In the genomic region with DNA sequence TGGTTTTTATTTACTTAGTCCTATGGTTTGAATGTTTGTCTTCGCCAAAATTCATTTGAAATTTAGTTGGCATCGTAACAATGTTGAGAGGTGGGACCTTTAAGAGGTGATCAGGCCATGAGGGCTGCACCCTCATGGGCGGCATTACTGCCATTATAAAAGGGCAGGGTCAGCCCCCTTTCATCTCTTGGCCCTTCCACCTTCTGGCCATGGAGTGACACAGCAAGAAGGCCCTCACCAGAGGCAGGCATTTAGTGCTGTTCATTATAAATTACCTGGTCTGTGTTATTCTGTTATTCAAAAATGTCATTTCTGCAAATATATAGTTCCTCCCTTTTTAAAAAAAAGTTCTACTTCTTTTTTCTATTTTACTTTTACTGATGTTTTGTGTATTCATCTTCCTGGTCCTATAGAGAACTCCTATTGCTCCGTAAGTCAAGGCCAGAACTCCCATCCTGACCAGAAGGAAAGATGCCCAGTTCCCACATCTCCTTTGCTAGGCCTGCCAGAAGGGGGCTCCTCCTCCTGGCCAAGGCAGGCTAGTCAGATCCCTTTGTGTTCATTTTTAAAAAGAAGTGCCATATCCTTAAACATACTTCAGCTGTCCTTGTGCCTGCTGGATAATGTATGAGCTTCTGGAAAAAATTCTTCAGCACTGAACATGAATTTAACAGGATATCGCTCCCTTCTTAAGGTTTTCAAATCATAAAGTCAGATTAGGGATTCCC, we compare ENCODE assay signal across 10 cellular contexts. TPM values are rescaled to one million over a fixed set of nuclear protein-coding genes. Genes with fewer than 3 reads are reported as not detected.
DNase-seq lines count a peak whose midpoint lies in the region; ATAC-seq and TF ChIP-seq lines count a peak whose summit lies in the region.
"Had no signal": no experiment of that assay in that cellular context is flagged by ENCODE, and none has a peak within 500 bp of the region (broad histone marks: within the 10 kb centered on the region; RNA-seq: fewer than 3 reads in every experiment).

No MANE protein-coding gene starts in this region.

- H3K27me3 Mint-ChIP-seq in GM23338 (ENCODE audit: insufficient read depth, low read depth, poor library complexity) = peaks cover under 1% of the 10 kb centered on the region

- H3K9ac ChIP-seq in SU-DHL-6 (ENCODE audit: low read length) = no peak overlapping the region

- no peaks in the 10 kb centered on the region for H3K36me3 Mint-ChIP-seq in GM23338 (ENCODE audit: low read depth)

- no peak overlapping the region for H3K4me3 Mint-ChIP-seq in GM23338

- H3K4me3 ChIP-seq in GM23338 (no peak overlapping the region), SU-DHL-6 (ENCODE audit: insufficient read depth, low read length, poor library complexity, severe bottlenecking) (no peak overlapping the region), gastrocnemius medialis (no peak overlapping the region)

- H3K9me2 ChIP-seq in GM23338 (ENCODE audit: insufficient read depth) (no peaks in the 10 kb centered on the region), SU-DHL-6 (replicated peaks; ENCODE audit: insufficient read depth, low read length) (no peaks in the 10 kb centered on the region)

- in situ Hi-C loops in ACHN (cut with HindIII; ENCODE audit: low pct_ligation_motif_present, low pct_unique_long_range_greater_than_20kb, low sequenced_read_pairs) = no loop called here
- in situ Hi-C loops in gastrocnemius medialis (cut with MboI; ENCODE audit: low sequenced_read_pairs in 4 of 4) = no loop called here
- in situ Hi-C loops in GM13976 (cut with MboI; ENCODE audit: low sequenced_read_pairs, unreplicated experiment) = no loop called here

- H3K36me3 ChIP-seq in GM23338 (ENCODE audit: insufficient read depth) = no peaks in the 10 kb centered on the region
- H3K36me3 ChIP-seq in SU-DHL-6 (ENCODE audit: low read length) = no peaks in the 10 kb centered on the region
- no peaks in the 10 kb centered on the region for H3K36me3 ChIP-seq in gastrocnemius medialis

- intact Hi-C loops in gastrocnemius medialis (cut with DNase I; ENCODE audit: low total_unique reads) = no loop called here

- TF ChIP-seq CTCF in GM23338 (conservative IDR thresholded peaks at IDR 0.05; ENCODE audit: low read depth in 2 of 2) (peak; percentile 56 to 77), SU-DHL-6 (IDR thresholded peaks at IDR 0.05; ENCODE audit: insufficient read depth, low read length, poor library complexity, severe bottlenecking) (no peak), gastrocnemius medialis (IDR thresholded peaks at IDR 0.05 in 4 of 5, conservative IDR thresholded peaks at IDR 0.05 in 1 of 5) (no peak), GM13976 (IDR thresholded peaks at IDR 0.05; ENCODE audit: borderline replicate concordance, control extremely low read depth, extremely low read depth, insufficient read depth, missing control alignments) (no peak)

- no peak for TF ChIP-seq POLR2A in gastrocnemius medialis (IDR thresholded peaks at IDR 0.05)

- ATAC-seq in GM23338 (peak; percentile 85), gastrocnemius medialis (no peak), GM19324 (IDR thresholded peaks at IDR 0.05; ENCODE audit: low FRiP score, unreplicated experiment) (no peak)

- H3K4me1 ChIP-seq in GM23338 (ENCODE audit: insufficient read depth) (no peaks in the 10 kb centered on the region), gastrocnemius medialis (no peaks in the 10 kb centered on the region)

- no peak overlapping the region for H3K27ac Mint-ChIP-seq in GM23338

- H3K27ac ChIP-seq in GM23338 (ENCODE audit: low read depth) = no peak overlapping the region; the same call in 1 of the 2 replicates
- H3K27ac ChIP-seq in SU-DHL-6 (ENCODE audit: low read depth, low read length) = peak overlapping the region; percentile 23
- H3K27ac ChIP-seq in gastrocnemius medialis = no peak overlapping the region

- H3K4me2 ChIP-seq in GM23338 = no peak overlapping the region
- H3K4me2 ChIP-seq in SU-DHL-6 (ENCODE audit: low read depth, low read length, poor library complexity, severe bottlenecking) = no peak overlapping the region

- H4K20me1 ChIP-seq in GM23338 (replicated peaks; ENCODE audit: insufficient read depth) (no peaks in the 10 kb centered on the region), SU-DHL-6 (ENCODE audit: low read depth, low read length) (no peaks in the 10 kb centered on the region)

- DNase-seq in ACHN = peak; percentile 54
- peak; percentile 61 for DNase-seq in GM23338 (ENCODE audit: low spot score)
- peak; percentile 30 for DNase-seq in foreskin melanocyte
- DNase-seq in LoVo (ENCODE audit: low spot score) = no peak
- DNase-seq in gastrocnemius medialis = no peak
- DNase-seq in GM13976 (ENCODE audit: low spot score) = no peak
- DNase-seq: EL, T-helper 9 cell had no signal

- H3K9me3 ChIP-seq in SU-DHL-6 (ENCODE audit: insufficient read depth, low read length) (no peaks in the 10 kb centered on the region), gastrocnemius medialis (no peaks in the 10 kb centered on the region)

- peaks cover 6% of the 10 kb centered on the region; the same call in 2 of the 3 replicates for H3K4me1 Mint-ChIP-seq in GM23338

- no peak overlapping the region for H2AFZ ChIP-seq in GM23338
- no peak overlapping the region for H2AFZ ChIP-seq in SU-DHL-6 (ENCODE audit: low read depth, low read length, severe bottlenecking)

- H3K79me2 ChIP-seq in GM23338 (replicated peaks; ENCODE audit: insufficient read depth) (no peaks in the 10 kb centered on the region), SU-DHL-6 (ENCODE audit: insufficient read depth, low read length) (no peaks in the 10 kb centered on the region)

- H3F3A ChIP-seq in GM23338 (replicated peaks; ENCODE audit: low read depth) = no peaks in the 10 kb centered on the region
- peaks cover 35% of the 10 kb centered on the region for H3F3A ChIP-seq in SU-DHL-6 (ENCODE audit: insufficient read depth)

- peaks cover 2% of the 10 kb centered on the region; the same call in 1 of the 3 replicates for H3K9me3 Mint-ChIP-seq in GM23338

- no peaks in the 10 kb centered on the region for H3K27me3 ChIP-seq in GM23338 (ENCODE audit: insufficient read depth)
- no peaks in the 10 kb centered on the region for H3K27me3 ChIP-seq in SU-DHL-6 (ENCODE audit: low read length)
- no peaks in the 10 kb centered on the region for H3K27me3 ChIP-seq in gastrocnemius medialis

TF ChIP-seq in GM23338, 12 proteins besides CTCF, POLR2A, EP300 and RAD21 (continues in another document):
- TF ChIP-seq ZNF331 (CRISPR knock-in tag; IDR thresholded peaks at IDR 0.05; ENCODE audit: low read depth) (no peak), CREB1 (CRISPR knock-in tag; IDR thresholded peaks at IDR 0.05; ENCODE audit: low read depth) (no peak), EZH2 (IDR thresholded peaks at IDR 0.05; ENCODE audit: low read depth, unreplicated experiment) (no peak), EZH2phosphoT487 (IDR thresholded peaks at IDR 0.05; ENCODE audit: unreplicated experiment) (no peak)
- TF ChIP-seq, protein P1, sequence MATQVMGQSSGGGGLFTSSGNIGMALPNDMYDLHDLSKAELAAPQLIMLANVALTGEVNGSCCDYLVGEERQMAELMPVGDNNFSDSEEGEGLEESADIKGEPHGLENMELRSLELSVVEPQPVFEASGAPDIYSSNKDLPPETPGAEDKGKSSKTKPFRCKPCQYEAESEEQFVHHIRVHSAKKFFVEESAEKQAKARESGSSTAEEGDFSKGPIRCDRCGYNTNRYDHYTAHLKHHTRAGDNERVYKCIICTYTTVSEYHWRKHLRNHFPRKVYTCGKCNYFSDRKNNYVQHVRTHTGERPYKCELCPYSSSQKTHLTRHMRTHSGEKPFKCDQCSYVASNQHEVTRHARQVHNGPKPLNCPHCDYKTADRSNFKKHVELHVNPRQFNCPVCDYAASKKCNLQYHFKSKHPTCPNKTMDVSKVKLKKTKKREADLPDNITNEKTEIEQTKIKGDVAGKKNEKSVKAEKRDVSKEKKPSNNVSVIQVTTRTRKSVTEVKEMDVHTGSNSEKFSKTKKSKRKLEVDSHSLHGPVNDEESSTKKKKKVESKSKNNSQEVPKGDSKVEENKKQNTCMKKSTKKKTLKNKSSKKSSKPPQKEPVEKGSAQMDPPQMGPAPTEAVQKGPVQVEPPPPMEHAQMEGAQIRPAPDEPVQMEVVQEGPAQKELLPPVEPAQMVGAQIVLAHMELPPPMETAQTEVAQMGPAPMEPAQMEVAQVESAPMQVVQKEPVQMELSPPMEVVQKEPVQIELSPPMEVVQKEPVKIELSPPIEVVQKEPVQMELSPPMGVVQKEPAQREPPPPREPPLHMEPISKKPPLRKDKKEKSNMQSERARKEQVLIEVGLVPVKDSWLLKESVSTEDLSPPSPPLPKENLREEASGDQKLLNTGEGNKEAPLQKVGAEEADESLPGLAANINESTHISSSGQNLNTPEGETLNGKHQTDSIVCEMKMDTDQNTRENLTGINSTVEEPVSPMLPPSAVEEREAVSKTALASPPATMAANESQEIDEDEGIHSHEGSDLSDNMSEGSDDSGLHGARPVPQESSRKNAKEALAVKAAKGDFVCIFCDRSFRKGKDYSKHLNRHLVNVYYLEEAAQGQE (IDR thresholded peaks at IDR 0.05; ENCODE audit: unreplicated experiment) = no peak

RNA-seq across cellular contexts. Expression of a gene that starts 10.0 kb away (rescaled TPM):
- total RNA-seq in GM23338 (2014; rRNA removed; shearing (Covaris generic)) = 91.3 and 93.6 TPM in 2 replicates
- 41.9 and 50.6 TPM in 2 replicates for polyA plus RNA-seq in GM23338 (2016; fragmentation: Nextera tagmentation; extraction: Ambion mirVana)
- 10 to 100 TPM; 16.5 to 19.8 (median 18.5) TPM for total RNA-seq in gastrocnemius medialis

Comparison
In these comparisons a context has a peak if more than half of its experiments do, and no peak if none do; other contexts are left out.
1. DNase-seq: peak in ACHN (single experiment), GM23338 (single experiment) and foreskin melanocyte (single experiment); none in LoVo (single experiment), gastrocnemius medialis (0 of 2) and GM13976 (single experiment).
2. CTCF ChIP-seq: peak in GM23338 (2 of 2); none in SU-DHL-6 (single experiment), gastrocnemius medialis (0 of 5) and GM13976 (single experiment).